ENCODE assay signal across 1 cellular context in genomic region chr3:172717493-172718088, GRCh38.
TF ChIP-seq lines count a peak whose summit lies in the region.

No MANE protein-coding gene starts in this region.

TF ChIP-seq in GM23338, 12 proteins besides CTCF, POLR2A, EP300 and RAD21 (continued from another document):
- TF ChIP-seq CREB1 (CRISPR knock-in tag; IDR thresholded peaks at IDR 0.05; ENCODE audit: low read depth) = no peak
